In genomic region chrX:65723706-65724105, GRCh38 we compare ENCODE assay signal across 8 cellular contexts.
DNase-seq lines count a peak whose midpoint lies in the region; ATAC-seq lines count a peak whose summit lies in the region.

No MANE protein-coding gene starts in this region.

- peaks cover 0 to 50% (median 9%) of the 10 kb centered on the region in 5 donors for H3K4me1 ChIP-seq in subcutaneous abdominal adipose tissue (ENCODE audit: control insufficient read depth in 5 of 5, insufficient read depth in 5 of 5, low read length in 5 of 5)

- peak; percentile 11 for DNase-seq in stimulated activated CD8-positive, alpha-beta memory T cell treated with anti-CD3 and anti-CD28 coated beads, Interleukin-4, amount 100 ng/mL, for 24 hours (ENCODE audit: low read depth)
- no peak for DNase-seq in stimulated activated CD8-positive, alpha-beta memory T cell treated with anti-CD3 and anti-CD28 coated beads, Interleukin-4, amount 100 ng/mL, for 48 hours
- peak; percentile 1 for DNase-seq in activated naive CD8-positive, alpha-beta T cell treated with anti-CD3 and anti-CD28 coated beads, Interleukin-2, amount 50 U/mL, for 16 hours (ENCODE audit: low read depth, low spot score)
- DNase-seq in SW480 (ENCODE audit: low spot score): no peak
- no peak for DNase-seq in NCI-H2171 (lab: John Stamatoyannopoulos, UW)
- DNase-seq in NCI-H2227 (lab: John Stamatoyannopoulos, UW; ENCODE audit: unreplicated experiment): no peak

- peak; percentile 47 for ATAC-seq in HG03280 (IDR thresholded peaks at IDR 0.05; ENCODE audit: unreplicated experiment)

- H3K36me3 ChIP-seq in subcutaneous abdominal adipose tissue (ENCODE audit: control insufficient read depth in 5 of 5, insufficient read depth in 5 of 5, low read length in 5 of 5): peaks cover 0 to 14% (median 5%) of the 10 kb centered on the region in 5 donors

- peaks cover 0 to 8% (median 3%) of the 10 kb centered on the region in 5 donors for H3K9me3 ChIP-seq in subcutaneous abdominal adipose tissue (ENCODE audit: control insufficient read depth in 5 of 5, low read length in 5 of 5)

- peak overlapping the region; percentile 19 for H3K27ac ChIP-seq in subcutaneous abdominal adipose tissue (ENCODE audit: low read depth, low read length)

- no peak overlapping the region for H3K9ac ChIP-seq in subcutaneous abdominal adipose tissue (ENCODE audit: low read length in 5 of 5)

- H3K4me3 ChIP-seq in subcutaneous abdominal adipose tissue (ENCODE audit: low read depth in 1 of 5, low read length in 5 of 5): no peak overlapping the region

- H3K27me3 ChIP-seq in subcutaneous abdominal adipose tissue (ENCODE audit: control insufficient read depth in 5 of 5, insufficient read depth in 4 of 5, low read length in 5 of 5): peaks cover 0 to 7% (median 4%) of the 10 kb centered on the region in 5 donors

Comparison
In these comparisons a context has a peak if more than half of its experiments do, and no peak if none do; other contexts are left out.
1. DNase-seq: peak in stimulated activated CD8-positive, alpha-beta memory T cell treated with anti-CD3 and anti-CD28 coated beads, Interleukin-4, amount 100 ng/mL, for 24 hours (single experiment) and activated naive CD8-positive, alpha-beta T cell treated with anti-CD3 and anti-CD28 coated beads, Interleukin-2, amount 50 U/mL, for 16 hours (single experiment); none in stimulated activated CD8-positive, alpha-beta memory T cell treated with anti-CD3 and anti-CD28 coated beads, Interleukin-4, amount 100 ng/mL, for 48 hours (single experiment), SW480 (single experiment), NCI-H2171 (single experiment) and NCI-H2227 (single experiment).